Comparison of ENCODE assay signal across 9 cellular contexts in the genomic region with DNA sequence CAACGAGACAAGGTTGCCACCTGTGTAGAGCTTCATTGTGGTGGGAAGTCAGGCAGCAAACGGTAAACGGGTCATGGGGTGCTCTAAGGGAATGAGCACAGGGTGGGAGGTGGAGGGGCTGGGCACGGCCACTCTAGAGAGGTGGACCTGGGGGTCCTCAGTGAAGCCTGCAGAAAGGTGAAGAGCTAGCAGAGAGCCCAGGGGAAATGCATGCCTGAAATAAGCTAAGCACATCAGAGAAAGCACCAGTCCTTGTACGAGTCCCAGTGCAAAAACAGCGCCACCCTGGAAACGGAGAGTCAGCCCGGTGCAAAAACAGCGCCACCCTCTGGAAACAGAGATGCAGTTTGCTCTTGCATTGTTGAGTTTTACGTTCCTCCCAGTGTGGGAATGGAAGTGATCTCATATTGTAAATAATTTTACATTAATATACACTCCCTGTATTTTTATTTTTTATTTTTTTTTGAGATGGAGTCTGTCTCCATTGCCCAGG.
DNase-seq lines count a peak whose midpoint lies in the region; ATAC-seq and TF ChIP-seq lines count a peak whose summit lies in the region.
"Had no signal": no experiment of that assay in that cellular context is flagged by ENCODE, and none has a peak within 500 bp of the region (broad histone marks: within the 10 kb centered on the region; RNA-seq: fewer than 3 reads in every experiment).

No MANE protein-coding gene starts in this region.

- no peak overlapping the region for H4K91ac ChIP-seq in trophoblast cell (ENCODE audit: low read depth, low read length)

- H3K27me3 ChIP-seq in DOHH2 (ENCODE audit: control insufficient read depth, low read length) (no peaks in the 10 kb centered on the region), trophoblast cell (ENCODE audit: insufficient read depth, low read length) (no peaks in the 10 kb centered on the region)

- no peak overlapping the region for H3K27ac ChIP-seq in DOHH2 (ENCODE audit: low read depth, low read length)
- no peak overlapping the region for H3K27ac ChIP-seq in trophoblast cell (ENCODE audit: low read depth, low read length)
- H3K27ac ChIP-seq: SK-N-MC had no signal

- no peak overlapping the region for H3K18ac ChIP-seq in trophoblast cell (ENCODE audit: low read length)

- in situ Hi-C loops in KBM-7 (cut with MboI; ENCODE audit: low pct_unique_long_range_greater_than_20kb, low sequenced_read_pairs), result no loop called here

- H3K4me2 ChIP-seq in DOHH2 (ENCODE audit: low read length), result no peak overlapping the region
- no peak overlapping the region for H3K4me2 ChIP-seq in trophoblast cell (ENCODE audit: low read length)

- no CpG with 5 or more reads among the region's 10 CpGs for WGBS in trophoblast cell (ENCODE audit: extremely low coverage, insufficient coverage, insufficient read length)

- no peak overlapping the region for H2BK120ac ChIP-seq in trophoblast cell (ENCODE audit: insufficient read depth, low read length, poor library complexity)

- no peaks in the 10 kb centered on the region for H3K79me1 ChIP-seq in trophoblast cell (ENCODE audit: low read length)

- H3K9ac ChIP-seq in trophoblast cell (ENCODE audit: low read length), result no peak overlapping the region

- no peaks in the 10 kb centered on the region for H3K9me3 ChIP-seq in DOHH2 (ENCODE audit: control insufficient read depth, insufficient read depth, low read length)
- H3K9me3 ChIP-seq in trophoblast cell (ENCODE audit: insufficient read depth, low read depth, low read length), result no peaks in the 10 kb centered on the region

- no peaks in the 10 kb centered on the region for H3K9me2 ChIP-seq in DOHH2 (replicated peaks; ENCODE audit: control insufficient read depth, low read length)

- H4K20me1 ChIP-seq in DOHH2 (ENCODE audit: control insufficient read depth, insufficient read depth, low read depth, low read length), result no peaks in the 10 kb centered on the region

- H2BK5ac ChIP-seq in trophoblast cell (ENCODE audit: low read depth, low read length, poor library complexity), result no peak overlapping the region

- TF ChIP-seq POLR2A in erythroblast (IDR thresholded peaks at IDR 0.05; ENCODE audit: low read length), result no peak

- H3K36me3 ChIP-seq in DOHH2 (ENCODE audit: control insufficient read depth, low read length), result no peaks in the 10 kb centered on the region
- H3K36me3 ChIP-seq in trophoblast cell (ENCODE audit: control insufficient read depth in 1 of 2, insufficient read depth in 2 of 2, low read length in 2 of 2), result peaks cover 11 to 14% of the 10 kb centered on the region in 2 experiments

- no peaks in the 10 kb centered on the region for H3F3A ChIP-seq in DOHH2 (ENCODE audit: control insufficient read depth, insufficient read depth)

- no peak overlapping the region for H3K14ac ChIP-seq in trophoblast cell (ENCODE audit: low read length)

- H3K4me3 ChIP-seq in DOHH2 (ENCODE audit: low read length) (no peak overlapping the region), trophoblast cell (ENCODE audit: low read depth, low read length) (no peak overlapping the region)
- H3K4me3 ChIP-seq: SK-N-MC had no signal

- H3K79me2 ChIP-seq in DOHH2 (ENCODE audit: control insufficient read depth, low read length), result no peaks in the 10 kb centered on the region
- H3K79me2 ChIP-seq in trophoblast cell (ENCODE audit: control insufficient read depth, insufficient read depth, low read length, poor library complexity), result no peaks in the 10 kb centered on the region

- DNase-seq in KBM-7 (peak; percentile 44), T-helper 9 cell (peak; percentile 13), erythroblast (lab: John Stamatoyannopoulos, UW) (peak; percentile 68 to 71), trophoblast cell (peak; percentile 35 to 64), NCI-H2171 (lab: John Stamatoyannopoulos, UW) (no peak), NCI-H2107 treated with DMSO at 0.1 percent for 48 hours (lab: John Stamatoyannopoulos, UW; ENCODE audit: unreplicated experiment) (no peak)

- no peak overlapping the region for H2AK5ac ChIP-seq in trophoblast cell (ENCODE audit: low read length)

- peak; percentile 73 for TF ChIP-seq CTCF in DOHH2 (IDR thresholded peaks at IDR 0.05; ENCODE audit: low read depth, low read length, poor library complexity, severe bottlenecking)

- no peak for ATAC-seq in GM19324 (IDR thresholded peaks at IDR 0.05; ENCODE audit: low FRiP score, unreplicated experiment)

- H4K12ac ChIP-seq in trophoblast cell (ENCODE audit: low read depth, low read length), result no peak overlapping the region

- no peaks in the 10 kb centered on the region for H3K4me1 ChIP-seq in DOHH2 (ENCODE audit: control insufficient read depth, low read length)
- no peaks in the 10 kb centered on the region for H3K4me1 ChIP-seq in trophoblast cell (ENCODE audit: control insufficient read depth in 1 of 2, insufficient read depth in 2 of 2, low read length in 2 of 2)

- H4K8ac ChIP-seq in trophoblast cell (ENCODE audit: low read depth, low read length), result no peak overlapping the region

- H3K4ac ChIP-seq in trophoblast cell (ENCODE audit: low read depth, low read length), result no peak overlapping the region

- H3K23ac ChIP-seq in trophoblast cell (ENCODE audit: low read length), result no peak overlapping the region

- no peak overlapping the region for H2BK12ac ChIP-seq in trophoblast cell (ENCODE audit: low read length)

- no peak overlapping the region for H2AFZ ChIP-seq in trophoblast cell (ENCODE audit: insufficient read depth, low read length, poor library complexity)

Comparison
In these comparisons a context has a peak if more than half of its experiments do, and no peak if none do; other contexts are left out.
1. DNase-seq: peak in KBM-7 (single experiment), T-helper 9 cell (single experiment), erythroblast (2 of 2) and trophoblast cell (2 of 2); none in NCI-H2171 (single experiment) and NCI-H2107 treated with DMSO at 0.1 percent for 48 hours (single experiment).